ENCODE assay signal across 8 cellular contexts in genomic region chr1:63366915-63367217, GRCh38. TPM values are rescaled to one million over a fixed set of nuclear protein-coding genes. Genes with fewer than 3 reads are reported as not detected.
A peak's percentile ranks its signal among the peaks of the same experiment; 100 is the strongest.
DNase-seq lines count a peak whose midpoint lies in the region; ATAC-seq lines count a peak whose summit lies in the region.

No MANE protein-coding gene starts in this region.

- H3K27me3 ChIP-seq in subcutaneous abdominal adipose tissue (ENCODE audit: control insufficient read depth in 5 of 5, insufficient read depth in 4 of 5, low read length in 5 of 5) = no peaks in the 10 kb centered on the region

- peak overlapping the region; percentile 50 for H3K27ac ChIP-seq in subcutaneous abdominal adipose tissue (ENCODE audit: low read depth, low read length)

- peaks cover 1 to 14% (median 12%) of the 10 kb centered on the region in 5 donors for H3K4me1 ChIP-seq in subcutaneous abdominal adipose tissue (ENCODE audit: control insufficient read depth in 5 of 5, insufficient read depth in 5 of 5, low read length in 5 of 5)

- peaks cover 15% of the 10 kb centered on the region for H3K36me3 Mint-ChIP-seq in T-helper 2 cell treated with Interferon-gamma antibody and Interleukin-4, amounts not matched to agents 5 μg/mL and 100 μg/mL, for 36 hours (ENCODE audit: low read depth)
- peaks cover 16% of the 10 kb centered on the region for H3K36me3 Mint-ChIP-seq in activated T-helper 17 cell treated with anti-CD3 and anti-CD28 coated beads, Interleukin-2, amount 50 U/mL, for 72 hours (ENCODE audit: low read depth)
- H3K36me3 Mint-ChIP-seq in immature natural killer cell = peaks cover 4 to 11% (median 5%) of the 10 kb centered on the region in 3 donors

- H3K4me3 ChIP-seq in subcutaneous abdominal adipose tissue (ENCODE audit: low read depth in 1 of 5, low read length in 5 of 5) = peak overlapping the region; percentile 61 to 98 (median 93)

- peaks cover 16% of the 10 kb centered on the region for H3K4me1 Mint-ChIP-seq in T-helper 2 cell treated with Interferon-gamma antibody and Interleukin-4, amounts not matched to agents 5 μg/mL and 100 μg/mL, for 36 hours (ENCODE audit: low read depth)
- peaks cover 9% of the 10 kb centered on the region for H3K4me1 Mint-ChIP-seq in activated T-helper 17 cell treated with anti-CD3 and anti-CD28 coated beads, Interleukin-2, amount 50 U/mL, for 72 hours
- H3K4me1 Mint-ChIP-seq in immature natural killer cell = peaks cover 22 to 30% of the 10 kb centered on the region in 2 donors

- H3K4me3 Mint-ChIP-seq in T-helper 2 cell treated with Interferon-gamma antibody and Interleukin-4, amounts not matched to agents 5 μg/mL and 100 μg/mL, for 36 hours = peak overlapping the region; percentile 80
- H3K4me3 Mint-ChIP-seq in activated T-helper 17 cell treated with anti-CD3 and anti-CD28 coated beads, Interleukin-2, amount 50 U/mL, for 72 hours = peak overlapping the region; percentile 96
- peak overlapping the region; percentile 83 to 97 (median 86) for H3K4me3 Mint-ChIP-seq in immature natural killer cell

- intact Hi-C loops in left colon (cut with DNase I, micrococcal nuclease) = no loop called here

- DNase-seq in T-helper 2 cell treated with Interferon-gamma antibody and Interleukin-4, amounts not matched to agents 5 μg/mL and 100 μg/mL, for 36 hours (ENCODE audit: low spot score) = no peak
- DNase-seq in T-helper 2 cell = no peak
- no peak for DNase-seq in immature natural killer cell
- no peak for DNase-seq in left colon
- DNase-seq in HuH-7 (ENCODE audit: low spot score) = no peak
- no peak for DNase-seq in NK-92 (lab: John Stamatoyannopoulos, UW; ENCODE audit: unreplicated experiment)

- peaks cover 0 to 10% (median 3%) of the 10 kb centered on the region in 5 donors for H3K36me3 ChIP-seq in subcutaneous abdominal adipose tissue (ENCODE audit: control insufficient read depth in 5 of 5, insufficient read depth in 5 of 5, low read length in 5 of 5)

- no peak for ATAC-seq in activated T-helper 17 cell treated with anti-CD3 and anti-CD28 coated beads, Interleukin-2, amount 50 U/mL, for 72 hours (replicated peaks)
- no peak for ATAC-seq in left colon

- H3K9me3 Mint-ChIP-seq in T-helper 2 cell treated with Interferon-gamma antibody and Interleukin-4, amounts not matched to agents 5 μg/mL and 100 μg/mL, for 36 hours = peaks cover 3% of the 10 kb centered on the region
- no peaks in the 10 kb centered on the region for H3K9me3 Mint-ChIP-seq in activated T-helper 17 cell treated with anti-CD3 and anti-CD28 coated beads, Interleukin-2, amount 50 U/mL, for 72 hours
- no peaks in the 10 kb centered on the region for H3K9me3 Mint-ChIP-seq in immature natural killer cell

- peak overlapping the region; percentile 80 for H3K27ac Mint-ChIP-seq in T-helper 2 cell treated with Interferon-gamma antibody and Interleukin-4, amounts not matched to agents 5 μg/mL and 100 μg/mL, for 36 hours
- H3K27ac Mint-ChIP-seq in activated T-helper 17 cell treated with anti-CD3 and anti-CD28 coated beads, Interleukin-2, amount 50 U/mL, for 72 hours = peak overlapping the region; percentile 75
- H3K27ac Mint-ChIP-seq in immature natural killer cell = peak overlapping the region; percentile 45 to 90 (median 79)

- no peaks in the 10 kb centered on the region for H3K9me3 ChIP-seq in subcutaneous abdominal adipose tissue (ENCODE audit: control insufficient read depth in 5 of 5, low read length in 5 of 5)

- H3K27me3 Mint-ChIP-seq in T-helper 2 cell treated with Interferon-gamma antibody and Interleukin-4, amounts not matched to agents 5 μg/mL and 100 μg/mL, for 36 hours (ENCODE audit: low read depth) = peaks cover 11% of the 10 kb centered on the region
- H3K27me3 Mint-ChIP-seq in activated T-helper 17 cell treated with anti-CD3 and anti-CD28 coated beads, Interleukin-2, amount 50 U/mL, for 72 hours = peaks cover 5% of the 10 kb centered on the region
- H3K27me3 Mint-ChIP-seq in immature natural killer cell (ENCODE audit: low read depth in 3 of 3) = peaks cover 2 to 16% (median 2%) of the 10 kb centered on the region in 3 donors

- H3K9ac ChIP-seq in subcutaneous abdominal adipose tissue (ENCODE audit: low read length in 5 of 5) = peak overlapping the region in 3 of 5 donors; percentile 40 to 92 (median 72)

RNA-seq across cellular contexts. Expression of gene ALG6, which starts 0.6 kb away (rescaled TPM):
- total RNA-seq in activated T-helper 17 cell treated with anti-CD3 and anti-CD28 coated beads, Interleukin-2, amount 50 U/mL, for 72 hours = 10 to 100 TPM; 18.1 to 20.4 TPM
- 10 to 100 TPM; 16.5 to 29.9 (median 20.7) TPM for polyA plus RNA-seq in immature natural killer cell
- total RNA-seq in left colon = 10 to 100 TPM in 1 of 2 donors, 1 to 10 TPM in 1; 9.7 to 12.8 TPM

RNA-seq across cellular contexts. Expression of gene FOXD3, which starts 44.5 kb away (rescaled TPM):
- not detected for total RNA-seq in activated T-helper 17 cell treated with anti-CD3 and anti-CD28 coated beads, Interleukin-2, amount 50 U/mL, for 72 hours
- not detected for polyA plus RNA-seq in immature natural killer cell
- under 1 TPM; 0.27 to 0.75 TPM for total RNA-seq in left colon
